In the genomic region with DNA sequence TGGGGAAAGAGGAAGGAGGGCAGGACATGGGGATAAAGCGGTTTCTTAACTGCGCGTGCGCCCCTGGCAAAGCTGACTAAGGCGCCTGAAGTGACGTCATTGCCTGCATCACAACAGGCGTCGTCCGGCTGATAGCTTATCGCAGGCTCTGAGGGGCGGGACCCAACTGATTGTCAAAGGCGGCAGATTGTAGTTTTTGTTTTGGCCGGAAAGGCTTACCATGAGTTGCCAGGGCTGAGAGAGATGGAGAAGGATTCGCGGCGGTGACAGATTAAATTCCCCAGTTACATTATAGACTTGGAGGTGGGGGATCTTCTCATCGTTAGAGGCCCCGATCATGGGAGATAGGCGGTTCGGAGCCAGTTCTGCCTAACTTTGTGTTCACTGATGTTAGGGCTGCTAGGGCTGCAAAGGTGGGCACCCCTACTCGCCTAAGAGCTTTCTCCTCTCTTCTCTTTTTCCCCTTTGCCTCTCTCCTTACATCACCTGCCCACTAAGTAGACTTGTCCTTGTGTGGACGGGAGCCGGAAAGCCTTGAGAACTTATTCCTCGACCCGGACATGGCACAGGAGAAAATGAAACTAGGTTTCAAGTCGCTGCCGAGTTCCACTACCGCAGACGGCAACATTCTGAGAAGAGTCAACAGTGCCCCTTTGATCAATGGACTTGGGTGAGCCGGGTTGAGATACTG, we compare ENCODE assay signal across 1 cellular context.
TF ChIP-seq lines count a peak whose summit lies in the region.

No MANE protein-coding gene starts in this region.

TF ChIP-seq in K562, 482 proteins besides CTCF, POLR2A, EP300 and RAD21 (continued from another document and continues in another):
- TF ChIP-seq, protein P1, sequence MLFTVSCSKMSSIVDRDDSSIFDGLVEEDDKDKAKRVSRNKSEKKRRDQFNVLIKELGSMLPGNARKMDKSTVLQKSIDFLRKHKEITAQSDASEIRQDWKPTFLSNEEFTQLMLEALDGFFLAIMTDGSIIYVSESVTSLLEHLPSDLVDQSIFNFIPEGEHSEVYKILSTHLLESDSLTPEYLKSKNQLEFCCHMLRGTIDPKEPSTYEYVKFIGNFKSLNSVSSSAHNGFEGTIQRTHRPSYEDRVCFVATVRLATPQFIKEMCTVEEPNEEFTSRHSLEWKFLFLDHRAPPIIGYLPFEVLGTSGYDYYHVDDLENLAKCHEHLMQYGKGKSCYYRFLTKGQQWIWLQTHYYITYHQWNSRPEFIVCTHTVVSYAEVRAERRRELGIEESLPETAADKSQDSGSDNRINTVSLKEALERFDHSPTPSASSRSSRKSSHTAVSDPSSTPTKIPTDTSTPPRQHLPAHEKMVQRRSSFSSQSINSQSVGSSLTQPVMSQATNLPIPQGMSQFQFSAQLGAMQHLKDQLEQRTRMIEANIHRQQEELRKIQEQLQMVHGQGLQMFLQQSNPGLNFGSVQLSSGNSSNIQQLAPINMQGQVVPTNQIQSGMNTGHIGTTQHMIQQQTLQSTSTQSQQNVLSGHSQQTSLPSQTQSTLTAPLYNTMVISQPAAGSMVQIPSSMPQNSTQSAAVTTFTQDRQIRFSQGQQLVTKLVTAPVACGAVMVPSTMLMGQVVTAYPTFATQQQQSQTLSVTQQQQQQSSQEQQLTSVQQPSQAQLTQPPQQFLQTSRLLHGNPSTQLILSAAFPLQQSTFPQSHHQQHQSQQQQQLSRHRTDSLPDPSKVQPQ (CRISPR knock-in tag; IDR thresholded peaks at IDR 0.05; ENCODE audit: borderline replicate concordance): no peak
- TF ChIP-seq, protein P2, sequence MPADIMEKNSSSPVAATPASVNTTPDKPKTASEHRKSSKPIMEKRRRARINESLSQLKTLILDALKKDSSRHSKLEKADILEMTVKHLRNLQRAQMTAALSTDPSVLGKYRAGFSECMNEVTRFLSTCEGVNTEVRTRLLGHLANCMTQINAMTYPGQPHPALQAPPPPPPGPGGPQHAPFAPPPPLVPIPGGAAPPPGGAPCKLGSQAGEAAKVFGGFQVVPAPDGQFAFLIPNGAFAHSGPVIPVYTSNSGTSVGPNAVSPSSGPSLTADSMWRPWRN (IDR thresholded peaks at IDR 0.05; ENCODE audit: low read depth): no peak
- TF ChIP-seq KLF6 (CRISPR knock-in tag; IDR thresholded peaks at IDR 0.05; ENCODE audit: borderline replicate concordance): no peak
- TF ChIP-seq JUN (IDR thresholded peaks at IDR 0.05; ENCODE audit: borderline replicate concordance, low read depth, low read length): peak; percentile 76
- no peak for TF ChIP-seq JUN (CRISPR knock-in tag; IDR thresholded peaks at IDR 0.05; ENCODE audit: borderline replicate concordance)
- TF ChIP-seq U2AF2 (optimal IDR thresholded peaks at IDR 0.05; ENCODE audit: low read depth, low read length): no peak
- peak; percentile 55 for TF ChIP-seq FOXM1 (IDR thresholded peaks at IDR 0.05; ENCODE audit: low read depth)
- TF ChIP-seq FOXM1 (CRISPR knock-in tag; IDR thresholded peaks at IDR 0.05; ENCODE audit: low read depth): no peak
- no peak for TF ChIP-seq HDGF (IDR thresholded peaks at IDR 0.05)
- TF ChIP-seq KDM2B (CRISPR knock-in tag; IDR thresholded peaks at IDR 0.05): no peak
- TF ChIP-seq, protein P3, sequence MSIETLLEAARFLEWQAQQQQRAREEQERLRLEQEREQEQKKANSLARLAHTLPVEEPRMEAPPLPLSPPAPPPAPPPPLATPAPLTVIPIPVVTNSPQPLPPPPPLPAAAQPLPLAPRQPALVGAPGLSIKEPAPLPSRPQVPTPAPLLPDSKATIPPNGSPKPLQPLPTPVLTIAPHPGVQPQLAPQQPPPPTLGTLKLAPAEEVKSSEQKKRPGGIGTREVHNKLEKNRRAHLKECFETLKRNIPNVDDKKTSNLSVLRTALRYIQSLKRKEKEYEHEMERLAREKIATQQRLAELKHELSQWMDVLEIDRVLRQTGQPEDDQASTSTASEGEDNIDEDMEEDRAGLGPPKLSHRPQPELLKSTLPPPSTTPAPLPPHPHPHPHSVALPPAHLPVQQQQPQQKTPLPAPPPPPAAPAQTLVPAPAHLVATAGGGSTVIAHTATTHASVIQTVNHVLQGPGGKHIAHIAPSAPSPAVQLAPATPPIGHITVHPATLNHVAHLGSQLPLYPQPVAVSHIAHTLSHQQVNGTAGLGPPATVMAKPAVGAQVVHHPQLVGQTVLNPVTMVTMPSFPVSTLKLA (conservative IDR thresholded peaks at IDR 0.05): peak in 1 of 2 experiments; percentile 66; a peak in 2 of 4 replicates
- 0 out of 2 replicates have a peak, but pooled peaks have one; percentile 18 for TF ChIP-seq SPI1 (IDR thresholded peaks at IDR 0.05; ENCODE audit: borderline replicate concordance, low read depth, low read length)
- TF ChIP-seq MED1 (CRISPR knock-in tag; IDR thresholded peaks at IDR 0.05; ENCODE audit: borderline replicate concordance): no peak
- TF ChIP-seq, protein P4, sequence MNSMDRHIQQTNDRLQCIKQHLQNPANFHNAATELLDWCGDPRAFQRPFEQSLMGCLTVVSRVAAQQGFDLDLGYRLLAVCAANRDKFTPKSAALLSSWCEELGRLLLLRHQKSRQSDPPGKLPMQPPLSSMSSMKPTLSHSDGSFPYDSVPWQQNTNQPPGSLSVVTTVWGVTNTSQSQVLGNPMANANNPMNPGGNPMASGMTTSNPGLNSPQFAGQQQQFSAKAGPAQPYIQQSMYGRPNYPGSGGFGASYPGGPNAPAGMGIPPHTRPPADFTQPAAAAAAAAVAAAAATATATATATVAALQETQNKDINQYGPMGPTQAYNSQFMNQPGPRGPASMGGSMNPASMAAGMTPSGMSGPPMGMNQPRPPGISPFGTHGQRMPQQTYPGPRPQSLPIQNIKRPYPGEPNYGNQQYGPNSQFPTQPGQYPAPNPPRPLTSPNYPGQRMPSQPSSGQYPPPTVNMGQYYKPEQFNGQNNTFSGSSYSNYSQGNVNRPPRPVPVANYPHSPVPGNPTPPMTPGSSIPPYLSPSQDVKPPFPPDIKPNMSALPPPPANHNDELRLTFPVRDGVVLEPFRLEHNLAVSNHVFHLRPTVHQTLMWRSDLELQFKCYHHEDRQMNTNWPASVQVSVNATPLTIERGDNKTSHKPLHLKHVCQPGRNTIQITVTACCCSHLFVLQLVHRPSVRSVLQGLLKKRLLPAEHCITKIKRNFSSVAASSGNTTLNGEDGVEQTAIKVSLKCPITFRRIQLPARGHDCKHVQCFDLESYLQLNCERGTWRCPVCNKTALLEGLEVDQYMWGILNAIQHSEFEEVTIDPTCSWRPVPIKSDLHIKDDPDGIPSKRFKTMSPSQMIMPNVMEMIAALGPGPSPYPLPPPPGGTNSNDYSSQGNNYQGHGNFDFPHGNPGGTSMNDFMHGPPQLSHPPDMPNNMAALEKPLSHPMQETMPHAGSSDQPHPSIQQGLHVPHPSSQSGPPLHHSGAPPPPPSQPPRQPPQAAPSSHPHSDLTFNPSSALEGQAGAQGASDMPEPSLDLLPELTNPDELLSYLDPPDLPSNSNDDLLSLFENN (IDR thresholded peaks at IDR 0.05; ENCODE audit: low read depth in 2 of 2, low read length in 2 of 2): no peak
- TF ChIP-seq RFX7 (CRISPR knock-in tag; IDR thresholded peaks at IDR 0.05): no peak
- TF ChIP-seq CBX1 (IDR thresholded peaks at IDR 0.05; ENCODE audit: low read depth): no peak
- no peak for TF ChIP-seq NCOR1 (IDR thresholded peaks at IDR 0.05)
- TF ChIP-seq, protein P5, sequence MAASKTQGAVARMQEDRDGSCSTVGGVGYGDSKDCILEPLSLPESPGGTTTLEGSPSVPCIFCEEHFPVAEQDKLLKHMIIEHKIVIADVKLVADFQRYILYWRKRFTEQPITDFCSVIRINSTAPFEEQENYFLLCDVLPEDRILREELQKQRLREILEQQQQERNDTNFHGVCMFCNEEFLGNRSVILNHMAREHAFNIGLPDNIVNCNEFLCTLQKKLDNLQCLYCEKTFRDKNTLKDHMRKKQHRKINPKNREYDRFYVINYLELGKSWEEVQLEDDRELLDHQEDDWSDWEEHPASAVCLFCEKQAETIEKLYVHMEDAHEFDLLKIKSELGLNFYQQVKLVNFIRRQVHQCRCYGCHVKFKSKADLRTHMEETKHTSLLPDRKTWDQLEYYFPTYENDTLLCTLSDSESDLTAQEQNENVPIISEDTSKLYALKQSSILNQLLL (CRISPR knock-in tag; IDR thresholded peaks at IDR 0.05; ENCODE audit: borderline replicate concordance): no peak
- no peak for TF ChIP-seq SRSF9 (IDR thresholded peaks at IDR 0.05; ENCODE audit: borderline replicate concordance, low read depth, low read length)
- no peak for TF ChIP-seq NCOA6 (IDR thresholded peaks at IDR 0.05)
- TF ChIP-seq MECOM (CRISPR knock-in tag; IDR thresholded peaks at IDR 0.05): no peak
- no peak for TF ChIP-seq EHMT2 (IDR thresholded peaks at IDR 0.05)
- peak; percentile 99 for TF ChIP-seq ATF7 (IDR thresholded peaks at IDR 0.05)
- no peak for TF ChIP-seq NFE2 (IDR thresholded peaks at IDR 0.05; ENCODE audit: low read depth)
- no peak for TF ChIP-seq ZNF551 (CRISPR knock-in tag; IDR thresholded peaks at IDR 0.05)
- TF ChIP-seq ESRRA (IDR thresholded peaks at IDR 0.05; ENCODE audit: borderline replicate concordance, low read depth): no peak
- TF ChIP-seq SETDB1 (IDR thresholded peaks at IDR 0.05; ENCODE audit: low read length): no peak
- TF ChIP-seq, protein P6, sequence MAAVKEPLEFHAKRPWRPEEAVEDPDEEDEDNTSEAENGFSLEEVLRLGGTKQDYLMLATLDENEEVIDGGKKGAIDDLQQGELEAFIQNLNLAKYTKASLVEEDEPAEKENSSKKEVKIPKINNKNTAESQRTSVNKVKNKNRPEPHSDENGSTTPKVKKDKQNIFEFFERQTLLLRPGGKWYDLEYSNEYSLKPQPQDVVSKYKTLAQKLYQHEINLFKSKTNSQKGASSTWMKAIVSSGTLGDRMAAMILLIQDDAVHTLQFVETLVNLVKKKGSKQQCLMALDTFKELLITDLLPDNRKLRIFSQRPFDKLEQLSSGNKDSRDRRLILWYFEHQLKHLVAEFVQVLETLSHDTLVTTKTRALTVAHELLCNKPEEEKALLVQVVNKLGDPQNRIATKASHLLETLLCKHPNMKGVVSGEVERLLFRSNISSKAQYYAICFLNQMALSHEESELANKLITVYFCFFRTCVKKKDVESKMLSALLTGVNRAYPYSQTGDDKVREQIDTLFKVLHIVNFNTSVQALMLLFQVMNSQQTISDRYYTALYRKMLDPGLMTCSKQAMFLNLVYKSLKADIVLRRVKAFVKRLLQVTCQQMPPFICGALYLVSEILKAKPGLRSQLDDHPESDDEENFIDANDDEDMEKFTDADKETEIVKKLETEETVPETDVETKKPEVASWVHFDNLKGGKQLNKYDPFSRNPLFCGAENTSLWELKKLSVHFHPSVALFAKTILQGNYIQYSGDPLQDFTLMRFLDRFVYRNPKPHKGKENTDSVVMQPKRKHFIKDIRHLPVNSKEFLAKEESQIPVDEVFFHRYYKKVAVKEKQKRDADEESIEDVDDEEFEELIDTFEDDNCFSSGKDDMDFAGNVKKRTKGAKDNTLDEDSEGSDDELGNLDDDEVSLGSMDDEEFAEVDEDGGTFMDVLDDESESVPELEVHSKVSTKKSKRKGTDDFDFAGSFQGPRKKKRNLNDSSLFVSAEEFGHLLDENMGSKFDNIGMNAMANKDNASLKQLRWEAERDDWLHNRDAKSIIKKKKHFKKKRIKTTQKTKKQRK (IDR thresholded peaks at IDR 0.05; ENCODE audit: borderline replicate concordance, low read depth, low read length): no peak
- no peak for TF ChIP-seq ZNF583 (CRISPR knock-in tag; IDR thresholded peaks at IDR 0.05)
- TF ChIP-seq MAFG (tag; conservative IDR thresholded peaks at IDR 0.05): no peak
- TF ChIP-seq SMARCE1 (IDR thresholded peaks at IDR 0.05): 0 out of 2 replicates have a peak, but pooled peaks have one; percentile 32
- TF ChIP-seq ZNF668 (CRISPR knock-in tag; IDR thresholded peaks at IDR 0.05): no peak
- TF ChIP-seq PHTF2 (CRISPR knock-in tag; IDR thresholded peaks at IDR 0.05): no peak
- TF ChIP-seq MAFF (IDR thresholded peaks at IDR 0.05; ENCODE audit: low read length): no peak
- peak; percentile 49; the same call in 1 of the 2 replicates for TF ChIP-seq FOXP1 (CRISPR knock-in tag; IDR thresholded peaks at IDR 0.05)
- no peak for TF ChIP-seq NUFIP1 (IDR thresholded peaks at IDR 0.05; ENCODE audit: partially characterized antibody)
- no peak for TF ChIP-seq MYNN (IDR thresholded peaks at IDR 0.05)
- no peak for TF ChIP-seq MYNN (CRISPR knock-in tag; IDR thresholded peaks at IDR 0.05)
- no peak for TF ChIP-seq ZNF766 (CRISPR knock-in tag; conservative IDR thresholded peaks at IDR 0.05)
- no peak for TF ChIP-seq ZNF584 (CRISPR knock-in tag; IDR thresholded peaks at IDR 0.05; ENCODE audit: low read depth)
- TF ChIP-seq ZNF589 (CRISPR knock-in tag; IDR thresholded peaks at IDR 0.05; ENCODE audit: low read depth): no peak
- no peak for TF ChIP-seq NR2C1 (IDR thresholded peaks at IDR 0.05)
- TF ChIP-seq NR2C1 (tag; IDR thresholded peaks at IDR 0.05): no peak
- TF ChIP-seq BRD9 (IDR thresholded peaks at IDR 0.05; ENCODE audit: low read depth, partially characterized antibody): no peak
- TF ChIP-seq, protein P7, sequence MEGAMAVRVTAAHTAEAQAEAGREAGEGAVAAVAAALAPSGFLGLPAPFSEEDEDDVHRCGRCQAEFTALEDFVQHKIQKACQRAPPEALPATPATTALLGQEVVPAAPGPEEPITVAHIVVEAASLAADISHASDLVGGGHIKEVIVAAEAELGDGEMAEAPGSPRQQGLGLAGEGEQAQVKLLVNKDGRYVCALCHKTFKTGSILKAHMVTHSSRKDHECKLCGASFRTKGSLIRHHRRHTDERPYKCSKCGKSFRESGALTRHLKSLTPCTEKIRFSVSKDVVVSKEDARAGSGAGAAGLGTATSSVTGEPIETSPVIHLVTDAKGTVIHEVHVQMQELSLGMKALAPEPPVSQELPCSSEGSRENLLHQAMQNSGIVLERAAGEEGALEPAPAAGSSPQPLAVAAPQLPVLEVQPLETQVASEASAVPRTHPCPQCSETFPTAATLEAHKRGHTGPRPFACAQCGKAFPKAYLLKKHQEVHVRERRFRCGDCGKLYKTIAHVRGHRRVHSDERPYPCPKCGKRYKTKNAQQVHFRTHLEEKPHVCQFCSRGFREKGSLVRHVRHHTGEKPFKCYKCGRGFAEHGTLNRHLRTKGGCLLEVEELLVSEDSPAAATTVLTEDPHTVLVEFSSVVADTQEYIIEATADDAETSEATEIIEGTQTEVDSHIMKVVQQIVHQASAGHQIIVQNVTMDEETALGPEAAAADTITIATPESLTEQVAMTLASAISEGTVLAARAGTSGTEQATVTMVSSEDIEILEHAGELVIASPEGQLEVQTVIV (CRISPR knock-in tag; IDR thresholded peaks at IDR 0.05; ENCODE audit: borderline replicate concordance): no peak
- TF ChIP-seq MCM2 (IDR thresholded peaks at IDR 0.05; ENCODE audit: low read depth): no peak
- no peak for TF ChIP-seq DNMT1 (IDR thresholded peaks at IDR 0.05)
- peak; percentile 97 for TF ChIP-seq CREB1 (IDR thresholded peaks at IDR 0.05)
- TF ChIP-seq CREB1 (CRISPR knock-in tag; IDR thresholded peaks at IDR 0.05): peak; percentile 94
- no peak for TF ChIP-seq GTF2A2 (tag; IDR thresholded peaks at IDR 0.05)
- TF ChIP-seq, protein P8, sequence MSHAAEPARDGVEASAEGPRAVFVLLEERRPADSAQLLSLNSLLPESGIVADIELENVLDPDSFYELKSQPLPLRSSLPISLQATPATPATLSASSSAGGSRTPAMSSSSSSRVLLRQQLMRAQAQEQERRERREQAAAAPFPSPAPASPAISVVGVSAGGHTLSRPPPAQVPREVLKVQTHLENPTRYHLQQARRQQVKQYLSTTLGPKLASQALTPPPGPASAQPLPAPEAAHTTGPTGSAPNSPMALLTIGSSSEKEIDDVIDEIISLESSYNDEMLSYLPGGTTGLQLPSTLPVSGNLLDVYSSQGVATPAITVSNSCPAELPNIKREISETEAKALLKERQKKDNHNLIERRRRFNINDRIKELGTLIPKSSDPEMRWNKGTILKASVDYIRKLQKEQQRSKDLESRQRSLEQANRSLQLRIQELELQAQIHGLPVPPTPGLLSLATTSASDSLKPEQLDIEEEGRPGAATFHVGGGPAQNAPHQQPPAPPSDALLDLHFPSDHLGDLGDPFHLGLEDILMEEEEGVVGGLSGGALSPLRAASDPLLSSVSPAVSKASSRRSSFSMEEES (CRISPR knock-in tag; IDR thresholded peaks at IDR 0.05): no peak
